ENCODE assay signal across 17 cellular contexts in genomic region chr17:80957461-80957941, GRCh38. TPM values are rescaled to one million over a fixed set of nuclear protein-coding genes. Genes with fewer than 3 reads are reported as not detected.
DNase-seq lines count a peak whose midpoint lies in the region; ATAC-seq and TF ChIP-seq lines count a peak whose summit lies in the region.
"Had no signal": no experiment of that assay in that cellular context is flagged by ENCODE, and none has a peak within 500 bp of the region (broad histone marks: within the 10 kb centered on the region; RNA-seq: fewer than 3 reads in every experiment).

No MANE protein-coding gene starts in this region.

- POLR2A ChIA-PET in WTC11 (lab: Charles Lee): no interaction called here

- H3K4me1 Mint-ChIP-seq in WTC11: no peaks in the 10 kb centered on the region

- H3K36me3 ChIP-seq in right lobe of liver (no peaks in the 10 kb centered on the region), spleen (peaks cover 0 to 56% (median 5%) of the 10 kb centered on the region in 6 donors)

- peaks cover 6% of the 10 kb centered on the region; the same call in 1 of the 2 replicates for H3K9me3 Mint-ChIP-seq in WTC11

- H3K27me3 ChIP-seq in right lobe of liver (no peaks in the 10 kb centered on the region), spleen (replicated peaks in 1 of 7) (no peaks in the 10 kb centered on the region)

- 100% methylated on average over 3 of the region's 12 CpGs for WGBS in right lobe of liver (ENCODE audit: insufficient coverage, low coverage, low lambda C conversion rate, missing lambda C conversion rate)
- WGBS in spleen, 5 donors: 91 to 98% (median 96%) methylated on average over 10 to 12 of the region's 12 CpGs

- H3K4me1 ChIP-seq in right lobe of liver (no peaks in the 10 kb centered on the region), spleen (peaks cover 4 to 39% (median 29%) of the 10 kb centered on the region in 6 donors)

- H3K27ac Mint-ChIP-seq in WTC11: no peak overlapping the region

- H3K27me3 Mint-ChIP-seq in WTC11 (ENCODE audit: low read depth): no peaks in the 10 kb centered on the region

- TF ChIP-seq POLR2A in right lobe of liver (IDR thresholded peaks at IDR 0.05) (no peak), spleen (IDR thresholded peaks at IDR 0.05) (no peak)

- CTCF ChIA-PET in WTC11 (lab: Charles Lee): interaction anchor here (0.9 to 2.7 kb wide), 3 partner anchors 13 to 530 kb away, joined by 3 to 7 read pairs (median 5); no protein-coding TSS in a partner anchor

- no peak overlapping the region for H3K4me3 ChIP-seq in right lobe of liver
- H3K4me3 ChIP-seq in spleen: no peak overlapping the region
- H3K4me3 ChIP-seq: GM23248, PC-9 had no signal

- no peak for ATAC-seq in Right ventricle myocardium inferior
- no peak for ATAC-seq in WTC11
- ATAC-seq in right lobe of liver: no peak
- no peak for ATAC-seq in GM21619 (IDR thresholded peaks at IDR 0.05; ENCODE audit: unreplicated experiment)

- no peak for TF ChIP-seq CTCF in WTC11 (IDR thresholded peaks at IDR 0.05)
- no peak for TF ChIP-seq CTCF in right lobe of liver (IDR thresholded peaks at IDR 0.05)
- no peak for TF ChIP-seq CTCF in spleen (IDR thresholded peaks at IDR 0.05 in 8 of 11, conservative IDR thresholded peaks at IDR 0.05 in 3 of 11)

- intact Hi-C loops in Right ventricle myocardium inferior (cut with DNase I): no loop called here
- intact Hi-C loops in cardiac septum (cut with DNase I): loop anchor here (5.0 kb wide), 1 partner anchor 100 kb away; no protein-coding TSS in a partner anchor
- intact Hi-C loops in right lobe of liver (cut with DNase I): no loop called here
- intact Hi-C loops in spleen (cut with DNase I; ENCODE audit: low total_unique reads): no loop called here

- no peak overlapping the region for H3K27ac ChIP-seq in right lobe of liver
- H3K27ac ChIP-seq in spleen: no peak overlapping the region
- H3K27ac ChIP-seq: C4-2B, GM23248, PC-9 had no signal

- DNase-seq in Right ventricle myocardium inferior (ENCODE audit: missing footprints) (peak; percentile 55), cardiac septum (ENCODE audit: low spot score) (no peak), WTC11 (ENCODE audit: low spot score) (peak; percentile 9), right lobe of liver (peak in 2 of 3 donors; percentile 41 to 49), spleen (peak; percentile 57), AML-193 (lab: John Stamatoyannopoulos, UW) (no peak)
- no peak for DNase-seq in stimulated activated CD4-positive, alpha-beta T cell treated with anti-CD3 and anti-CD28 coated beads, Interleukin-2, amount 100 ng/mL, for 24 hours
- DNase-seq: COR-L47, DMS153, GM23248, KG1, NCI-H1436, NCI-H2029, NCI-H446 treated with DMSO at 0.1 percent for 48 hours, PC-9 had no signal

- no peak overlapping the region for H3K4me3 Mint-ChIP-seq in WTC11

- H3K9me3 ChIP-seq in right lobe of liver (no peaks in the 10 kb centered on the region), spleen (no peaks in the 10 kb centered on the region)

- no peaks in the 10 kb centered on the region for H3K36me3 Mint-ChIP-seq in WTC11

TF ChIP-seq in WTC11, 78 proteins besides CTCF, POLR2A, EP300 and RAD21 (continues in another document):
- TF ChIP-seq ZBTB21 (CRISPR knock-in tag; IDR thresholded peaks at IDR 0.05; ENCODE audit: borderline replicate concordance) (no peak), TCF7 (CRISPR knock-in tag; IDR thresholded peaks at IDR 0.05; ENCODE audit: low read depth) (no peak), ZNF138 (CRISPR knock-in tag; conservative IDR thresholded peaks at IDR 0.05) (no peak), ARID4B (CRISPR knock-in tag; IDR thresholded peaks at IDR 0.05; ENCODE audit: borderline replicate concordance) (no peak), ATF2 (CRISPR knock-in tag; IDR thresholded peaks at IDR 0.05; ENCODE audit: borderline replicate concordance, low read depth) (no peak), NFE2L1 (CRISPR knock-in tag; IDR thresholded peaks at IDR 0.05) (no peak), ZNF281 (CRISPR knock-in tag; IDR thresholded peaks at IDR 0.05) (no peak), ZNF263 (CRISPR knock-in tag; IDR thresholded peaks at IDR 0.05; ENCODE audit: low read depth) (no peak), GTF2I (CRISPR knock-in tag; conservative IDR thresholded peaks at IDR 0.05) (no peak)

RNA-seq across cellular contexts. Expression of gene CHMP6, which starts 34.1 kb away (rescaled TPM):
- 19.0 TPM for total RNA-seq in Right ventricle myocardium inferior
- total RNA-seq in cardiac septum: 21.7 TPM
- 15.0 to 23.1 TPM (median 19.6 TPM) in 3 replicates for total RNA-seq in WTC11 (2021)
- 10 to 100 TPM; 13.4 to 27.8 (median 15.6) TPM for total RNA-seq in right lobe of liver
- 10 to 100 TPM; 23.0 to 35.7 (median 31.5) TPM for total RNA-seq in spleen
- 10 to 100 TPM; 24.0 to 41.1 (median 25.4) TPM for polyA plus RNA-seq in spleen

Comparison
In these comparisons a context has a peak if more than half of its experiments do, and no peak if none do; other contexts are left out.
1. DNase-seq: peak in Right ventricle myocardium inferior (single experiment), WTC11 (single experiment), right lobe of liver (2 of 3) and spleen (single experiment); none in cardiac septum (single experiment), stimulated activated CD4-positive, alpha-beta T cell treated with anti-CD3 and anti-CD28 coated beads, Interleukin-2, amount 100 ng/mL, for 24 hours (0 of 2) and AML-193 (0 of 2).